ENCODE assay signal across 8 cellular contexts in the genomic region with DNA sequence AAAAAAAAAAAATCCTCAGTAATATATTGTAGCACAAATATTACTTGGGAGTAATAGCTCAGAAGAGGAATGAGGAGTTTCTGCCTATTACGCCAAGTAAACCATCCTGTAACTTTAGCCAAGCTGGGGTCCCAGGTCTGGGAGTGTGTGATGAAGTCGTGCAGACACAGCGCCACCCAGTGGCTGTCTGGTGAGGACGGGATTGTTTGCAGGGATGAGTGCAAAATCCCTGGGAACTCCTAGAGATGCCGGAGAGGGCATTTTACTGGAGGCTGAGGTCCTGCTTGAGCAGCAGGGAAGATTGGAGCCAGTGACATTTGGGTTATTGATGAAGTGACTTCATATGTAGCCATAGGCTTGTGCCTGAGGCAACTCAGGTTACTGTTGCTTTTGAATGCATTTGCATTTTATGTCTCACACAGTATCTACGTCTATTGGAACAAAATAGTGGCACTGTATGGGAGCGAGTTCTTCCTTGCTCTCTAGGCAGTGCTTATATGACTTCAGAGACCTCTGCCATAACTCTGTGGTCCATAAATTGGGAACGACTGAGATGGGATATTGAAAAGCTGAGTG.
DNase-seq lines count a peak whose midpoint lies in the region; ATAC-seq and TF ChIP-seq lines count a peak whose summit lies in the region.

No MANE protein-coding gene starts in this region.

- H3K9me3 Mint-ChIP-seq in HFFc6 (no peaks in the 10 kb centered on the region), WTC11 (no peaks in the 10 kb centered on the region)

- CTCF ChIA-PET in GM10248 (lab: Yijun Ruan, JAX): interaction anchor here (0.6 to 3.8 kb wide), 24 partner anchors 9 to 913 kb away, joined by 3 to 29 read pairs (median 4); no protein-coding TSS in a partner anchor
- CTCF ChIA-PET in WTC11 (lab: Charles Lee): interaction anchor here (0.6 to 1.7 kb wide), 17 partner anchors 11 to 328 kb away, joined by 3 to 6 read pairs (median 4); partner anchors contain the start of gene PSAT1

- TF ChIP-seq CTCF in GM10248 (IDR thresholded peaks at IDR 0.05; ENCODE audit: control extremely low read depth, extremely low read depth, low read depth, missing control alignments) (peak; percentile 81), HFFc6 (IDR thresholded peaks at IDR 0.05) (peak; percentile 98), WTC11 (IDR thresholded peaks at IDR 0.05) (peak; percentile 93)

- H3K4me1 Mint-ChIP-seq in HFFc6 (ENCODE audit: low read depth) (peaks cover 48% of the 10 kb centered on the region), WTC11 (peaks cover 37% of the 10 kb centered on the region)

- H3K36me3 Mint-ChIP-seq in HFFc6 (ENCODE audit: low read depth) (peaks cover 5% of the 10 kb centered on the region; the same call in 1 of the 2 replicates), WTC11 (no peaks in the 10 kb centered on the region)

- POLR2A ChIA-PET in GM10248 (lab: Yijun Ruan, JAX) (no interaction called here), WTC11 (lab: Charles Lee) (interaction anchor here (0.7 kb wide), 1 partner anchor 169 kb away, joined by 3 read pairs; no protein-coding TSS in a partner anchor)

- H3K4me3 Mint-ChIP-seq in HFFc6: no peak overlapping the region
- H3K4me3 Mint-ChIP-seq in WTC11: no peak overlapping the region

- peak; percentile 92 for ATAC-seq in WTC11
- ATAC-seq in HG03139 (IDR thresholded peaks at IDR 0.05; ENCODE audit: unreplicated experiment): no peak

- DNase-seq in GM10248 (ENCODE audit: extremely low spot score): peak; percentile 53
- DNase-seq in HFFc6: peak; percentile 55
- peak; percentile 34 for DNase-seq in NCI-H2029 treated with DMSO at 0.1 percent for 48 hours (lab: John Stamatoyannopoulos, UW)
- DNase-seq in WTC11 (ENCODE audit: low spot score): peak; percentile 91
- peak; percentile 85 for DNase-seq in cerebellar cortex (ENCODE audit: low spot score)
- peak; percentile 66 for DNase-seq in kidney tubule cell (ENCODE audit: low spot score)
- DNase-seq in stimulated activated CD4-positive, alpha-beta T cell treated with anti-CD3 and anti-CD28 coated beads, Interleukin-4, amount 100 ng/mL, for 24 hours: peak; percentile 51

- H3K27ac Mint-ChIP-seq in HFFc6 (no peak overlapping the region), WTC11 (no peak overlapping the region)

- H3K27me3 Mint-ChIP-seq in HFFc6 (ENCODE audit: insufficient read depth): no peaks in the 10 kb centered on the region
- H3K27me3 Mint-ChIP-seq in WTC11 (ENCODE audit: low read depth): no peaks in the 10 kb centered on the region

TF ChIP-seq in WTC11, 78 proteins besides CTCF, POLR2A, EP300 and RAD21:
- peak; percentile 37; the same call in 1 of the 2 replicates for TF ChIP-seq TEAD1 (CRISPR knock-in tag; IDR thresholded peaks at IDR 0.05)
- no peak for TF ChIP-seq NR2C2 (CRISPR knock-in tag; IDR thresholded peaks at IDR 0.05)

Comparison
In these comparisons a context has a peak if more than half of its experiments do, and no peak if none do; other contexts are left out.
1. DNase-seq: peak in every context shown above with its lines; median percentile 91 in WTC11; 85 in cerebellar cortex; 66 in kidney tubule cell; 55 in HFFc6; 53 in GM10248; 51 in stimulated activated CD4-positive, alpha-beta T cell treated with anti-CD3 and anti-CD28 coated beads, Interleukin-4, amount 100 ng/mL, for 24 hours; 34 in NCI-H2029 treated with DMSO at 0.1 percent for 48 hours.